ENCODE assay signal across 8 cellular contexts in the genomic region with DNA sequence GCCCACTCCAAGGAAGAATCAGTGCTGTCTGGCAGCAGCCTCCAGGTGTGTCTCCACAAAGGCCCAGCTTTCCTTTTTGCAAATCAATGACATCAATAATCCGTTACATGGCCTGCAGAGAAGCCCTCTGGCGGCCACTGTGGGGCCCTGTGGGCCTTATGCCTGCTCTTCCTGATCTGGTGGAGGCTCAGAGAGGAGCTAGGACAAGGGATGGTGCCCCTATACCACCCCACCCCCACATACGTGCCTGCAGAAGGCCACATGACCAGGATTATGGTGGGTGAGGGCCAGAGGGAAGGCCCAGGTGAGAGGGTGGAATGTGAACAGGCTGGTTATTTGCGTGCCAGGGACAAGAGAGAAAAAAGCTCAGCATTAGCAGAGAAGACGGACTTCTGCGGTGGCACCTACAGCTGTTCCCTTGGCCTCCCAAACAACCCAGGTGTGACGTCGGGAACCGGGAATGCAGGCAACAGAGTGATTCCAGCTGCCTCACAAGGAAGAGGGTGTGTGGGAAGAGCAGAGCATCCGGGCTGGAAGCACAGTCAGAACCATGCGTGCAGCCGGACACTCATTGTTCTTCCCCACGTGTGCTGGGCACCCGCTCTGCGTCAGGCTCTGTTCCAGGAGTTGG. TPM values are rescaled to one million over a fixed set of nuclear protein-coding genes. Genes with fewer than 3 reads are reported as not detected.
A peak's percentile ranks its signal among the peaks of the same experiment; 100 is the strongest.
DNase-seq lines count a peak whose midpoint lies in the region; ATAC-seq and TF ChIP-seq lines count a peak whose summit lies in the region.

No MANE protein-coding gene starts in this region.

- TF ChIP-seq CTCF in LNCaP clone FGC (IDR thresholded peaks at IDR 0.05; ENCODE audit: control insufficient read depth, extremely low read depth, insufficient read depth): peak; percentile 27; the same call in 1 of the 2 replicates

- no peaks in the 10 kb centered on the region for H3K9me3 ChIP-seq in effector memory CD4-positive, alpha-beta T cell (ENCODE audit: control insufficient read depth, low read length)

- H3K36me3 ChIP-seq in effector memory CD4-positive, alpha-beta T cell (ENCODE audit: control insufficient read depth, insufficient read depth, low read length): no peaks in the 10 kb centered on the region

- no peak for ATAC-seq in HG03175 (IDR thresholded peaks at IDR 0.05; ENCODE audit: unreplicated experiment)
- no peak for ATAC-seq in HG03159 (IDR thresholded peaks at IDR 0.05; ENCODE audit: unreplicated experiment)

- no peak overlapping the region for H3K4me3 ChIP-seq in LNCaP clone FGC (ENCODE audit: low read depth, low read length)
- no peak overlapping the region for H3K4me3 ChIP-seq in effector memory CD4-positive, alpha-beta T cell (ENCODE audit: insufficient read depth, low read depth, low read length, poor library complexity, severe bottlenecking)

- DNase-seq in ELF-1 (ENCODE audit: low read depth, low spot score): peak; percentile 82
- DNase-seq in LNCaP clone FGC (ENCODE audit: low read depth): no peak
- DNase-seq in T47D (ENCODE audit: low read depth in 1 of 2, low spot score in 1 of 2): peak; percentile 63 to 87
- peak; percentile 56 for DNase-seq in myocyte (ENCODE audit: low read depth)
- no peak for DNase-seq in effector memory CD4-positive, alpha-beta T cell
- DNase-seq in central memory CD4-positive, alpha-beta T cell: no peak

- H3K27ac ChIP-seq in effector memory CD4-positive, alpha-beta T cell (ENCODE audit: insufficient read depth, low read length, poor library complexity, severe bottlenecking): no peak overlapping the region

- no peaks in the 10 kb centered on the region for H3K4me1 ChIP-seq in effector memory CD4-positive, alpha-beta T cell (ENCODE audit: control insufficient read depth, insufficient read depth, low read length, poor library complexity, severe bottlenecking)

- peaks cover 4% of the 10 kb centered on the region for H3K27me3 ChIP-seq in effector memory CD4-positive, alpha-beta T cell (replicated peaks; ENCODE audit: control insufficient read depth, insufficient read depth, low read length, poor library complexity, severe bottlenecking)

- in situ Hi-C loops in T47D (cut with HindIII; ENCODE audit: low pct_unique_long_range_greater_than_20kb, low sequenced_read_pairs): no loop called here

RNA-seq across cellular contexts. Expression of gene EIF4A3, which starts 22.5 kb away (rescaled TPM):
- 77.9 and 86.1 TPM in 2 replicates for total RNA-seq in myocyte
- polyA plus RNA-seq in myocyte (2012): 68.0 TPM

RNA-seq across cellular contexts. Expression of gene GAA, which starts 23.1 kb away (rescaled TPM):
- total RNA-seq in myocyte: 120 and 168 TPM in 2 replicates
- 67.8 TPM for polyA plus RNA-seq in myocyte (2012)

RNA-seq across cellular contexts. Expression of gene CARD14, which starts 45.4 kb away (rescaled TPM):
- 0.21 and 1.9 TPM in 2 replicates for total RNA-seq in myocyte
- polyA plus RNA-seq in myocyte (2012): 0.47 TPM

Comparison
In these comparisons a context has a peak if more than half of its experiments do, and no peak if none do; other contexts are left out.
1. DNase-seq: peak in ELF-1 (single experiment), T47D (2 of 2) and myocyte (single experiment); none in LNCaP clone FGC (single experiment), effector memory CD4-positive, alpha-beta T cell (0 of 3) and central memory CD4-positive, alpha-beta T cell (single experiment).